ENCODE assay signal across 7 cellular contexts in genomic region chr6:109483744-109484075, GRCh38. TPM values are rescaled to one million over a fixed set of nuclear protein-coding genes. Genes with fewer than 3 reads are reported as not detected.
DNase-seq lines count a peak whose midpoint lies in the region; ATAC-seq and TF ChIP-seq lines count a peak whose summit lies in the region.

No MANE protein-coding gene starts in this region.

- no peaks in the 10 kb centered on the region for H3K9me3 Mint-ChIP-seq in endothelial cell (ENCODE audit: unreplicated experiment)

- peak; percentile 3 for ATAC-seq in GM19455 (IDR thresholded peaks at IDR 0.05; ENCODE audit: unreplicated experiment)

- H3K27me3 ChIP-seq in prostate gland (replicated peaks; ENCODE audit: insufficient read depth) = no peaks in the 10 kb centered on the region

- peaks cover 7% of the 10 kb centered on the region for H3K27me3 Mint-ChIP-seq in endothelial cell (ENCODE audit: unreplicated experiment)

- DNase-seq in Kasumi-1 (lab: John Stamatoyannopoulos, UW) (peak; percentile 40 to 46), endothelial cell (ENCODE audit: low spot score) (no peak), prostate gland (ENCODE audit: low spot score) (no peak), activated gamma-delta T cell treated with Interleukin-2 at 50 U/mL for 16 hours (no peak)
- DNase-seq in stimulated activated CD4-positive, alpha-beta T cell treated with anti-CD3 and anti-CD28 coated beads, Interleukin-2, amount 100 ng/mL, for 48 hours = no peak
- no peak for DNase-seq in stimulated activated CD4-positive, alpha-beta T cell treated with anti-CD3 and anti-CD28 coated beads, Interleukin-12 subunit alpha, Interleukin-12 subunit beta, amount 100 ng/mL, for 4 hours

- intact Hi-C loops in prostate gland (cut with DNase I) = loop anchor here (2.0 to 5.0 kb wide), 3 partner anchors 43 to 694 kb away; partner anchors contain the start of genes CD164, PPIL6, SMPD2 and WASF1

- H3K27ac Mint-ChIP-seq in endothelial cell (ENCODE audit: unreplicated experiment) = no peak overlapping the region

- peak overlapping the region; percentile 63 to 75 for H3K27ac ChIP-seq in prostate gland

- H3K36me3 Mint-ChIP-seq in endothelial cell (ENCODE audit: low read depth, unreplicated experiment) = peaks cover 7% of the 10 kb centered on the region

- no peaks in the 10 kb centered on the region for H3K9me3 ChIP-seq in prostate gland

- no peak for TF ChIP-seq POLR2A in prostate gland (IDR thresholded peaks at IDR 0.05)

- TF ChIP-seq CTCF in endothelial cell (IDR thresholded peaks at IDR 0.05; ENCODE audit: unreplicated experiment) = no peak
- TF ChIP-seq CTCF in prostate gland (IDR thresholded peaks at IDR 0.05) = no peak

- H3K4me1 ChIP-seq in prostate gland (replicated peaks) = peaks cover 4% of the 10 kb centered on the region

- H3K4me3 ChIP-seq in prostate gland = peak overlapping the region; percentile 97 to 99

- 1% methylated on average over 6 of the region's 6 CpGs for WGBS in prostate gland

- H3K36me3 ChIP-seq in prostate gland = no peaks in the 10 kb centered on the region

- H3K4me1 Mint-ChIP-seq in endothelial cell (ENCODE audit: unreplicated experiment) = peaks cover 9% of the 10 kb centered on the region

- peak overlapping the region; percentile 87 for H3K4me3 Mint-ChIP-seq in endothelial cell (ENCODE audit: unreplicated experiment)

RNA-seq across cellular contexts. Expression of gene ZBTB24, which starts 0.7 kb away (rescaled TPM):
- 5.1 TPM for total RNA-seq in endothelial cell (ENCODE audit: unreplicated experiment)
- 10 to 100 TPM in 1 of 2 donors, 1 to 10 TPM in 1; 8.2 to 12.8 TPM for total RNA-seq in prostate gland

RNA-seq across cellular contexts. Expression of gene MICAL1, which starts 28.1 kb away (rescaled TPM):
- total RNA-seq in endothelial cell (ENCODE audit: unreplicated experiment) (19.9 TPM), prostate gland (10 to 100 TPM; 13.9 to 55.4 TPM)

RNA-seq across cellular contexts. Expression of gene SMPD2, which starts 43.2 kb away (rescaled TPM):
- total RNA-seq in endothelial cell (ENCODE audit: unreplicated experiment) = 8.8 TPM
- total RNA-seq in prostate gland = 10 to 100 TPM; 10.2 to 24.2 TPM

RNA-seq across cellular contexts. Expression of gene PPIL6, which starts 43.3 kb away (rescaled TPM):
- 0.95 TPM for total RNA-seq in endothelial cell (ENCODE audit: unreplicated experiment)
- 1 to 10 TPM; 4.2 to 6.0 TPM for total RNA-seq in prostate gland

Comparison
In these comparisons a context has a peak if more than half of its experiments do, and no peak if none do; other contexts are left out.
1. DNase-seq: peak in Kasumi-1 (2 of 2); none in endothelial cell (single experiment), prostate gland (single experiment), activated gamma-delta T cell treated with Interleukin-2 at 50 U/mL for 16 hours (single experiment), stimulated activated CD4-positive, alpha-beta T cell treated with anti-CD3 and anti-CD28 coated beads, Interleukin-2, amount 100 ng/mL, for 48 hours (0 of 2) and stimulated activated CD4-positive, alpha-beta T cell treated with anti-CD3 and anti-CD28 coated beads, Interleukin-12 subunit alpha, Interleukin-12 subunit beta, amount 100 ng/mL, for 4 hours (single experiment).